Comparison of ENCODE assay signal across 8 cellular contexts in the genomic region with DNA sequence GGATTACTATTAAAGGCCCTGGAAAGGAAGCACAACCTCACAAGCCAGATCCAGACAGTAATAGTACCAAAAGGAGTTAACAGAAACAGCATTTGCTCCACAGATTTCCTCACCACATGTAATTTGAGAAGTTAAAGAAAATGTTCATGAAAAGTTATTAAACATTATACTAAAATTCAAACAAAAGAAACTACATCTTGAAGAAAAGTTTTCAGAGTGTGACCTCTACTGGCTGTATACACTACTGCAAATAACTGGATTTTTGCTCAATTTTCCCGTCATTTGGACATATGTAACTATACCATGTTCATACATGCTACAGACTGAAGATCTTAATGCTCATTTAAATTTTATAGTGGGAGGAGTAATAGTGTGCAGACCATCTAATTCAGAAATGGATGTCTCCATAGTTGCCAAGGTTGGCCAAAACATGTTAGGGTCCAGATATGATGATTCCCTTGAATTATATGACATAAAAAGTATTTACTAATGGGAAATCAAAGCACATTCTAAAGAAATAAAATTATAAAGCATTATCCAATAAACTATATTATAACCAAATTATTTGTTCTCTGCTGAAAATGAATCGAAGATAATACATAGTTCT. TPM values are rescaled to one million over a fixed set of nuclear protein-coding genes. Genes with fewer than 3 reads are reported as not detected.
DNase-seq lines count a peak whose midpoint lies in the region; ATAC-seq, FAIRE-seq and TF ChIP-seq lines count a peak whose summit lies in the region.

No MANE protein-coding gene starts in this region.

- TF ChIP-seq CTCF in heart right ventricle (IDR thresholded peaks at IDR 0.05): peak in 8 of 9 donors; percentile 16 to 66 (median 58)
- TF ChIP-seq CTCF in endothelial cell of umbilical vein (IDR thresholded peaks at IDR 0.05; ENCODE audit: extremely low read depth in 1 of 2, insufficient read depth in 1 of 2, low read depth in 1 of 2, low read length in 2 of 2): peak; percentile 32 to 50
- peak; percentile 60 for TF ChIP-seq CTCF in smooth muscle cell (IDR thresholded peaks at IDR 0.05; ENCODE audit: borderline replicate concordance, insufficient read depth, poor library complexity, severe bottlenecking)
- TF ChIP-seq CTCF in WTC11 (IDR thresholded peaks at IDR 0.05): no peak

- H3K4me1 Mint-ChIP-seq in WTC11: peaks cover 10% of the 10 kb centered on the region

- no peak for FAIRE-seq in endothelial cell of umbilical vein (lab: Jason Lieb, UNC)

- BruUV-seq in endothelial cell of umbilical vein (replicated peaks; lab: Mats Ljungman, UMichigan): no TSS peak

- DNase-seq in heart right ventricle: no peak
- DNase-seq in Right ventricle myocardium inferior (ENCODE audit: missing footprints): no peak
- DNase-seq in NCI-H69 (lab: John Stamatoyannopoulos, UW): peak; percentile 12
- DNase-seq in endothelial cell of umbilical vein (ENCODE audit: low read depth, low spot score): peak; percentile 60
- DNase-seq in smooth muscle cell (lab: John Stamatoyannopoulos, UW; ENCODE audit: unreplicated experiment): no peak
- DNase-seq in hypothalamus (lab: John Stamatoyannopoulos, UW): no peak
- DNase-seq in DMS79 treated with DMSO at 0.1 percent for 48 hours (lab: John Stamatoyannopoulos, UW): no peak
- no peak for DNase-seq in WTC11 (ENCODE audit: low spot score)

- H3K9me1 ChIP-seq in endothelial cell of umbilical vein (replicated peaks; ENCODE audit: control insufficient read depth, extremely low read depth, insufficient read depth, low read length): no peaks in the 10 kb centered on the region

- peaks cover 26% of the 10 kb centered on the region for H3K36me3 Mint-ChIP-seq in WTC11

- peaks cover 39% of the 10 kb centered on the region for H3K79me2 ChIP-seq in endothelial cell of umbilical vein (ENCODE audit: control insufficient read depth, insufficient read depth, low read length)
- H3K79me2 ChIP-seq in smooth muscle cell (ENCODE audit: low read depth): peaks cover 46% of the 10 kb centered on the region

- CTCF ChIA-PET in endothelial cell of umbilical vein (lab: Charles Lee): interaction anchor here (0.9 to 1.5 kb wide), 3 partner anchors 27 to 816 kb away, joined by 3 to 6 read pairs (median 4); partner anchors contain the start of gene GLIPR1L1
- CTCF ChIA-PET in WTC11 (lab: Charles Lee): no interaction called here

- no peaks in the 10 kb centered on the region for H4K20me1 ChIP-seq in endothelial cell of umbilical vein (replicated peaks; ENCODE audit: control insufficient read depth, extremely low read depth, insufficient read depth, low read length)
- no peaks in the 10 kb centered on the region for H4K20me1 ChIP-seq in smooth muscle cell (ENCODE audit: low read depth)

- peaks cover 3% of the 10 kb centered on the region for H3F3A ChIP-seq in smooth muscle cell (ENCODE audit: low read depth)

- H3K27me3 ChIP-seq in heart right ventricle (no peaks in the 10 kb centered on the region), endothelial cell of umbilical vein (ENCODE audit: control insufficient read depth in 2 of 2, insufficient read depth in 2 of 2, low read length in 2 of 2) (no peaks in the 10 kb centered on the region), smooth muscle cell (ENCODE audit: low read depth) (no peaks in the 10 kb centered on the region)

- TF ChIP-seq POLR2A in endothelial cell of umbilical vein (IDR thresholded peaks at IDR 0.05; ENCODE audit: low read depth, low read length): peak; percentile 38

- H3K36me3 ChIP-seq in heart right ventricle (peaks cover 0 to 75% (median 25%) of the 10 kb centered on the region in 9 donors), endothelial cell of umbilical vein (ENCODE audit: control insufficient read depth in 2 of 2, extremely low read depth in 1 of 2, insufficient read depth in 2 of 2, low read length in 2 of 2) (peaks cover 13 to 23% of the 10 kb centered on the region in 2 experiments), smooth muscle cell (ENCODE audit: low read depth) (peaks cover 19% of the 10 kb centered on the region)

- H3K4me3 ChIP-seq in heart right ventricle (no peak overlapping the region), endothelial cell of umbilical vein (replicated peaks in 1 of 3; ENCODE audit: insufficient read depth in 1 of 3, low read depth in 1 of 3, low read length in 3 of 3) (no peak overlapping the region), smooth muscle cell (no peak overlapping the region)

- no peak overlapping the region for H3K27ac Mint-ChIP-seq in WTC11

- H3K9ac ChIP-seq in endothelial cell of umbilical vein (replicated peaks; ENCODE audit: extremely low read depth, insufficient read depth, low read length) (no peak overlapping the region), smooth muscle cell (ENCODE audit: low read depth) (no peak overlapping the region)

- ATAC-seq in heart right ventricle: no peak
- no peak for ATAC-seq in Right ventricle myocardium inferior
- no peak for ATAC-seq in WTC11

- H3K4me1 ChIP-seq in heart right ventricle (peaks cover 0 to 29% (median 23%) of the 10 kb centered on the region in 9 donors), endothelial cell of umbilical vein (ENCODE audit: control insufficient read depth, extremely low read depth, insufficient read depth, low read length) (peaks cover 8% of the 10 kb centered on the region), smooth muscle cell (ENCODE audit: low read depth) (peaks cover 10% of the 10 kb centered on the region)

- POLR2A ChIA-PET in endothelial cell of umbilical vein (lab: Charles Lee) (no interaction called here), WTC11 (lab: Charles Lee) (no interaction called here)

- H3K27ac ChIP-seq in heart right ventricle (no peak overlapping the region), endothelial cell of umbilical vein (ENCODE audit: insufficient read depth, low read depth, low read length) (no peak overlapping the region), smooth muscle cell (ENCODE audit: low read depth) (peak overlapping the region; percentile 17)

- intact Hi-C loops in heart right ventricle (cut with DNase I) (loop anchor here in 5 of 10 donors (5.0 to 10.0 kb wide), 4 partner anchors 111 to 174 kb away; partner anchors contain the start of genes CAPS2 (in 5 of the 5), GLIPR1L1 (in 5 of the 5) and GLIPR1L2 (in 1 of the 5)), Right ventricle myocardium inferior (cut with DNase I) (loop anchor here (5.0 kb wide), 1 partner anchor 174 kb away; the partner anchor contains the start of genes CAPS2 and GLIPR1L1), endothelial cell of umbilical vein (cut with micrococcal nuclease) (loop anchor here (1.0 to 5.0 kb wide), 5 partner anchors 69 to 951 kb away; partner anchors contain the start of genes GLIPR1L1 and GLIPR1L2)

- 67 to 72% methylated on average over 2 of the region's 2 CpGs for WGBS in heart right ventricle, 2 donors
- 90% methylated on average over 2 of the region's 2 CpGs for WGBS in smooth muscle cell (ENCODE audit: low lambda C conversion rate)

- no peaks in the 10 kb centered on the region for H3K9me3 Mint-ChIP-seq in WTC11

- H3K4me3 Mint-ChIP-seq in WTC11: no peak overlapping the region

- H3K27me3 Mint-ChIP-seq in WTC11 (ENCODE audit: low read depth): no peaks in the 10 kb centered on the region

- H2AFZ ChIP-seq in endothelial cell of umbilical vein (ENCODE audit: low read depth, low read length): no peak overlapping the region
- no peak overlapping the region for H2AFZ ChIP-seq in smooth muscle cell (ENCODE audit: low read depth)

- dilution Hi-C loops in endothelial cell of umbilical vein (cut with MboI; ENCODE audit: extremely low pct_ligation_motif_present, low sequenced_read_pairs): loop anchor here (25.0 kb wide), 1 partner anchor 531 kb away; the partner anchor contains the start of gene PHLDA1

- H3K4me2 ChIP-seq in endothelial cell of umbilical vein (ENCODE audit: insufficient read depth, low read length) (no peak overlapping the region), smooth muscle cell (no peak overlapping the region)

- H3K9me3 ChIP-seq in heart right ventricle (no peaks in the 10 kb centered on the region), endothelial cell of umbilical vein (replicated peaks; ENCODE audit: control insufficient read depth, insufficient read depth, low read length) (no peaks in the 10 kb centered on the region), smooth muscle cell (replicated peaks; ENCODE audit: low read depth) (no peaks in the 10 kb centered on the region)

TF ChIP-seq in endothelial cell of umbilical vein, 7 proteins besides CTCF, POLR2A, EP300 and RAD21 (continues in another document):
- TF ChIP-seq POLR2AphosphoS5 (IDR thresholded peaks at IDR 0.05; ENCODE audit: insufficient read depth, low read depth, low read length): no peak

TF ChIP-seq in WTC11, 78 proteins besides CTCF, POLR2A, EP300 and RAD21:
- no peak for TF ChIP-seq RORB (CRISPR knock-in tag; IDR thresholded peaks at IDR 0.05)

RNA-seq across cellular contexts. Expression of gene KRR1, which starts 5.6 kb away (rescaled TPM):
- total RNA-seq in heart right ventricle (10 to 100 TPM; 29.2 to 44.2 (median 33.1) TPM), Right ventricle myocardium inferior (31.1 TPM), endothelial cell of umbilical vein (49.3 and 53.4 TPM in 2 replicates), smooth muscle cell (44.1 and 48.9 TPM in 2 replicates), WTC11 (2021) (54.4 to 59.6 TPM (median 54.8 TPM) in 3 replicates)
- polyA plus RNA-seq in heart right ventricle (10 to 100 TPM in 1 of 2 donors, 1 to 10 TPM in 1; 8.9 to 19.6 TPM), endothelial cell of umbilical vein (4.3 and 5.9 TPM in 2 replicates), smooth muscle cell (26.2 and 45.0 TPM in 2 replicates)
- 14.0 and 17.6 TPM in 2 replicates for polyA plus RNA-seq in endothelial cell of umbilical vein (2011; cell fraction: cytosol; rRNA removed)
- polyA plus RNA-seq in endothelial cell of umbilical vein (2011; cell fraction: nucleus; rRNA removed): 27.4 and 35.7 TPM in 2 replicates
- 36.6 and 57.5 TPM in 2 replicates for polyA plus RNA-seq in endothelial cell of umbilical vein (2012)
- polyA minus RNA-seq in endothelial cell of umbilical vein: 10.1 and 18.1 TPM in 2 replicates
- 8.4 TPM for polyA minus RNA-seq in endothelial cell of umbilical vein (2011; cell fraction: cytosol; rRNA and poly(A)+ RNA removed)
- 35.2 and 46.3 TPM in 2 replicates for polyA minus RNA-seq in endothelial cell of umbilical vein (2011; cell fraction: nucleus; rRNA and poly(A)+ RNA removed)

RNA-seq across cellular contexts. Expression of gene GLIPR1, which starts 25.3 kb away (rescaled TPM):
- total RNA-seq in heart right ventricle (10 to 100 TPM in 3 of 10 donors, 1 to 10 TPM in 7; 3.1 to 25.6 (median 5.1) TPM), Right ventricle myocardium inferior (12.2 TPM), endothelial cell of umbilical vein (74.1 and 98.8 TPM in 2 replicates), smooth muscle cell (199 and 231 TPM in 2 replicates), WTC11 (2021) (0.28 to 0.48 TPM in 2 of 3 replicates, not detected in the other)
- polyA plus RNA-seq in heart right ventricle (1 to 10 TPM; 2.0 to 3.9 TPM), endothelial cell of umbilical vein (108 and 117 TPM in 2 replicates), smooth muscle cell (158 and 200 TPM in 2 replicates)
- 86.7 and 96.1 TPM in 2 replicates for polyA plus RNA-seq in endothelial cell of umbilical vein (2011; cell fraction: cytosol; rRNA removed)
- polyA plus RNA-seq in endothelial cell of umbilical vein (2011; cell fraction: nucleus; rRNA removed): 71.4 and 88.0 TPM in 2 replicates
- 128 and 137 TPM in 2 replicates for polyA plus RNA-seq in endothelial cell of umbilical vein (2012)
- polyA minus RNA-seq in endothelial cell of umbilical vein: 142 and 147 TPM in 2 replicates
- not detected for polyA minus RNA-seq in endothelial cell of umbilical vein (2011; cell fraction: cytosol; rRNA and poly(A)+ RNA removed)
- polyA minus RNA-seq in endothelial cell of umbilical vein (2011; cell fraction: nucleus; rRNA and poly(A)+ RNA removed): 93.9 and 123 TPM in 2 replicates

Comparison
In these comparisons a context has a peak if more than half of its experiments do, and no peak if none do; other contexts are left out.
1. DNase-seq: peak in NCI-H69 (single experiment) and endothelial cell of umbilical vein (single experiment); none in heart right ventricle (0 of 2), Right ventricle myocardium inferior (single experiment), smooth muscle cell (single experiment), hypothalamus (0 of 51), DMS79 treated with DMSO at 0.1 percent for 48 hours (single experiment) and WTC11 (single experiment).